8 cellular contexts compared by ENCODE assay signal in genomic region chr11:44726278-44727113, GRCh38. TPM values are rescaled to one million over a fixed set of nuclear protein-coding genes. Genes with fewer than 3 reads are reported as not detected.
A peak's percentile ranks its signal among the peaks of the same experiment; 100 is the strongest.
DNase-seq lines count a peak whose midpoint lies in the region; TF ChIP-seq lines count a peak whose summit lies in the region.

Gene TSPAN18, plus strand, starts transcription at chr11:44726962. Its CDS starts 179,455 bp downstream, at chr11:44906417.

- no peaks in the 10 kb centered on the region for H4K20me1 ChIP-seq in fibroblast of lung (ENCODE audit: control insufficient read depth, extremely low read depth, insufficient read depth, low read length)

- H3K36me3 ChIP-seq in CD8-positive, alpha-beta memory T cell (ENCODE audit: insufficient read depth, low read length) = no peaks in the 10 kb centered on the region
- no peaks in the 10 kb centered on the region for H3K36me3 ChIP-seq in HUES48 (ENCODE audit: control insufficient read depth, insufficient read depth, low read length)
- H3K36me3 ChIP-seq in fibroblast of lung (ENCODE audit: control insufficient read depth, insufficient read depth, low read length) = no peaks in the 10 kb centered on the region

- POLR2A ChIA-PET in CD8-positive, alpha-beta memory T cell (lab: Charles Lee) = no interaction called here

- peaks cover 30 to 47% (median 46%) of the 10 kb centered on the region in 3 donors for H3K4me1 Mint-ChIP-seq in CD8-positive, alpha-beta memory T cell
- H3K4me1 Mint-ChIP-seq in neural crest cell = peaks cover 62% of the 10 kb centered on the region

- peaks cover 7% of the 10 kb centered on the region for H3K27me3 ChIP-seq in CD8-positive, alpha-beta memory T cell (ENCODE audit: insufficient read depth, low read length, poor library complexity, severe bottlenecking)
- H3K27me3 ChIP-seq in HUES48 (ENCODE audit: control insufficient read depth, insufficient read depth, low read length) (peaks cover 66% of the 10 kb centered on the region), fibroblast of lung (ENCODE audit: control insufficient read depth, insufficient read depth, low read length) (peaks cover 32% of the 10 kb centered on the region)

- H3K27me3 Mint-ChIP-seq in CD8-positive, alpha-beta memory T cell = peaks cover 11% of the 10 kb centered on the region in 2 donors
- no peaks in the 10 kb centered on the region for H3K27me3 Mint-ChIP-seq in neural crest cell (ENCODE audit: low read depth)

- H3K79me2 ChIP-seq in fibroblast of lung (ENCODE audit: control insufficient read depth, insufficient read depth, low read length) = no peaks in the 10 kb centered on the region

- DNase-seq in CD8-positive, alpha-beta memory T cell = peak; percentile 20 to 58 (median 32)
- DNase-seq in GM20000 (ENCODE audit: low spot score) = peak; percentile 90
- DNase-seq in activated CD8-positive, alpha-beta memory T cell treated with anti-CD3 and anti-CD28 coated beads, Interleukin-2, amount 50 U/mL, for 48 hours = peak; percentile 67
- DNase-seq in fibroblast of lung (ENCODE audit: low read depth in 2 of 2) = no peak
- DNase-seq in neural crest cell (ENCODE audit: low read depth, low spot score) = peak; percentile 47
- no peak for DNase-seq in HT-29 (ENCODE audit: low spot score)
- no peak for DNase-seq in MV-4-11 (lab: John Stamatoyannopoulos, UW)

- no peaks in the 10 kb centered on the region for H3K9me3 ChIP-seq in CD8-positive, alpha-beta memory T cell (ENCODE audit: low read length)
- no peaks in the 10 kb centered on the region for H3K9me3 ChIP-seq in HUES48 (ENCODE audit: control insufficient read depth, insufficient read depth, low read length)
- H3K9me3 ChIP-seq in fibroblast of lung (ENCODE audit: control insufficient read depth, insufficient read depth, low read depth, low read length) = no peaks in the 10 kb centered on the region

- H3K4me2 ChIP-seq in fibroblast of lung (ENCODE audit: extremely low read depth, insufficient read depth, low read length) = peak within 1 kb of the TSS; percentile 70

- H3K4me1 ChIP-seq in CD8-positive, alpha-beta memory T cell (ENCODE audit: insufficient read depth, low read length) = peaks cover 38% of the 10 kb centered on the region
- H3K4me1 ChIP-seq in HUES48 (ENCODE audit: control insufficient read depth, insufficient read depth, low read length) (peaks cover 39% of the 10 kb centered on the region), fibroblast of lung (ENCODE audit: control insufficient read depth, extremely low read depth, insufficient read depth, low read length) (no peaks in the 10 kb centered on the region)

- no peak within 1 kb of the TSS for H3K9ac ChIP-seq in HUES48 (ENCODE audit: low read depth, low read length)
- H3K9ac ChIP-seq in fibroblast of lung (ENCODE audit: insufficient read depth, low read length) = no peak within 1 kb of the TSS

- peak within 1 kb of the TSS; percentile 16 for H3K27ac ChIP-seq in CD8-positive, alpha-beta memory T cell (ENCODE audit: low read depth, low read length)
- H3K27ac ChIP-seq in HUES48 (ENCODE audit: low read depth, low read length) = peak within 1 kb of the TSS; percentile 92
- H3K27ac ChIP-seq in fibroblast of lung (ENCODE audit: insufficient read depth, low read length) = no peak within 1 kb of the TSS

- peaks cover 0 to 1% (median 0%) of the 10 kb centered on the region in 3 donors for H3K36me3 Mint-ChIP-seq in CD8-positive, alpha-beta memory T cell
- H3K36me3 Mint-ChIP-seq in neural crest cell (ENCODE audit: low read depth) = no peaks in the 10 kb centered on the region

- CTCF ChIA-PET in CD8-positive, alpha-beta memory T cell (lab: Charles Lee) = interaction anchor here (1.4 to 2.1 kb wide), 4 partner anchors 130 to 378 kb away, joined by 3 to 8 read pairs (median 4); no protein-coding TSS in a partner anchor

- peak within 1 kb of the TSS; percentile 66 to 94 (median 86) for H3K27ac Mint-ChIP-seq in CD8-positive, alpha-beta memory T cell
- peak within 1 kb of the TSS; percentile 83 for H3K27ac Mint-ChIP-seq in neural crest cell (ENCODE audit: unreplicated experiment)

- H3K4me3 ChIP-seq in CD8-positive, alpha-beta memory T cell (ENCODE audit: low read length) = peak within 1 kb of the TSS; percentile 71
- peak within 1 kb of the TSS; percentile 77 for H3K4me3 ChIP-seq in HUES48 (ENCODE audit: low read depth, low read length)
- H3K4me3 ChIP-seq in fibroblast of lung (replicated peaks in 1 of 4; ENCODE audit: control extremely low read depth in 1 of 4, insufficient read depth in 1 of 4, low read depth in 3 of 4, low read length in 4 of 4) = peak within 1 kb of the TSS in 1 of 4 experiments; percentile 33

- H3K9me3 Mint-ChIP-seq in CD8-positive, alpha-beta memory T cell = no peaks in the 10 kb centered on the region
- no peaks in the 10 kb centered on the region for H3K9me3 Mint-ChIP-seq in neural crest cell

- H2AFZ ChIP-seq in fibroblast of lung (ENCODE audit: low read length) = no peak within 1 kb of the TSS

- TF ChIP-seq CTCF in GM20000 (IDR thresholded peaks at IDR 0.05; ENCODE audit: extremely low read depth, missing control alignments) = no peak
- TF ChIP-seq CTCF in fibroblast of lung (conservative IDR thresholded peaks at IDR 0.05 in 1 of 2, IDR thresholded peaks at IDR 0.05 in 1 of 2; ENCODE audit: low read depth in 1 of 2, low read length in 2 of 2) = no peak
- no peak for TF ChIP-seq CTCF in neural crest cell (conservative IDR thresholded peaks at IDR 0.05)

- peak within 1 kb of the TSS; percentile 82 to 95 (median 88) for H3K4me3 Mint-ChIP-seq in CD8-positive, alpha-beta memory T cell
- peak within 1 kb of the TSS; percentile 86 for H3K4me3 Mint-ChIP-seq in neural crest cell

RNA-seq across cellular contexts. Expression of gene TSPAN18, which starts in this region (rescaled TPM):
- 1 to 10 TPM in 1 of 2 experiments, under 1 TPM in 1; 0.60 to 1.2 TPM for total RNA-seq in CD8-positive, alpha-beta memory T cell
- polyA plus RNA-seq in CD8-positive, alpha-beta memory T cell = 15.1 TPM
- 0.26 TPM in 1 of 2 replicates, not detected in the other for total RNA-seq in fibroblast of lung
- 0.09 and 0.15 TPM in 2 replicates for polyA plus RNA-seq in fibroblast of lung
- 0.20 and 0.58 TPM in 2 replicates for polyA plus RNA-seq in fibroblast of lung (2012)
- 0.55 TPM in 1 of 2 replicates, not detected in the other for polyA minus RNA-seq in fibroblast of lung (ENCODE audit: low replicate concordance)
- 116 and 125 TPM in 2 replicates for total RNA-seq in neural crest cell
- total RNA-seq in HT-29 (2014; rRNA removed; shearing (Covaris generic)) = not detected in 2 replicates

Comparison
In these comparisons a context has a peak if more than half of its experiments do, and no peak if none do; other contexts are left out.
1. RNA of gene TSPAN18 (total RNA-seq): 116 to 125 TPM in neural crest cell; 0.60 to 1.2 TPM in CD8-positive, alpha-beta memory T cell, 0.26 TPM in fibroblast of lung and not detected in HT-29; every median in the first group is over 10 times any median in the second.
2. RNA of gene TSPAN18 (polyA plus RNA-seq): 15.1 TPM in CD8-positive, alpha-beta memory T cell (single experiment); 0.09 to 0.58 TPM in fibroblast of lung; every median in the first group is over 10 times any median in the second.
3. DNase-seq: peak in CD8-positive, alpha-beta memory T cell (5 of 5), GM20000 (single experiment), activated CD8-positive, alpha-beta memory T cell treated with anti-CD3 and anti-CD28 coated beads, Interleukin-2, amount 50 U/mL, for 48 hours (single experiment) and neural crest cell (single experiment); none in fibroblast of lung (0 of 2), HT-29 (single experiment) and MV-4-11 (single experiment).